27 cellular contexts compared by ENCODE assay signal in the genomic region with DNA sequence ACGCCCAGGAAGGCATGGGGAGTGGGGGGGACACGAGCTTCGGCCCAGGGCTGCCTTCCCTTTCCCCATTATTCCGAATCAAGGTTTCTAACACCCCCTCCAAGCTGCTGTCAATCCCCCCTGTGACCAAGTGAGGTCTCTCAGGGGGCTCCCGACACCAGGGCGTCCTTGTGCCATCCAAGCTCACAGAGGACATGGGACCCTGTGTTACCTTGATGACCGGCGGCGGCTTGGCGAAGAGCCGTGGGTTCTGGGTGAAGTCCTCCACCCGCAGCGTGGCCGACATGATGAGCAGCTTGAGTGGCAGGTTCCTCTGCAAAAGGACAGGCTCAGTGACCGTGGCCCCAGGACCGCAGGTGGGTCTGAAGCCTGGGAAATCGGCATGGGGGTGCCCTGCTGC.
"Had no signal": no experiment of that assay in that cellular context is flagged by ENCODE, and none has a peak within 500 bp of the region (broad histone marks: within the 10 kb centered on the region; RNA-seq: fewer than 3 reads in every experiment).

No MANE protein-coding gene starts in this region.

- DNase-seq: MM.1S, MV-4-11, NCI-H1092, NCI-H1105, NCI-H1417 treated with DMSO at 0.1 percent for 48 hours, NCI-H1436 treated with DMSO at 0.1 percent for 48 hours, NCI-H1694 treated with DMSO at 0.1 percent for 48 hours, NCI-H187 treated with DMSO at 0.1 percent for 48 hours, NCI-H2029, NCI-H2081, NCI-H2227 treated with DMSO at 0.1 percent for 48 hours, NCI-H345, NCI-H446, NCI-H510A treated with DMSO at 0.1 percent for 48 hours, NCI-H524 treated with DMSO at 0.1 percent for 48 hours, NCI-H526 treated with DMSO at 0.1 percent for 48 hours, NCI-H774, PC-9, Right ventricle myocardium superior, SHP77 treated with DMSO at 0.1 percent for 48 hours, SK-N-SH, SW 1271, T-helper 1 cell had no signal

- FAIRE-seq: RCC 7860 had no signal

- H3K4me1 ChIP-seq: SJSA1 had no signal

- H2AFZ ChIP-seq: PC-9 had no signal

- H3K9me3 ChIP-seq: SJSA1, SK-N-SH had no signal

- ATAC-seq: Panc1 had no signal

- H3K9ac ChIP-seq: SK-N-SH had no signal

- H3K27ac ChIP-seq: PC-9, RWPE1, SJSA1 had no signal

- H3K27me3 ChIP-seq: SJSA1 had no signal

- H3K4me2 ChIP-seq: PC-9, SK-N-SH had no signal

- H3K4me3 ChIP-seq: PC-9, SJSA1 had no signal
